Comparison of ENCODE assay signal across 8 cellular contexts in genomic region chr2:105746177-105747080, GRCh38.
A peak's percentile ranks its signal among the peaks of the same experiment; 100 is the strongest.
DNase-seq lines count a peak whose midpoint lies in the region; ATAC-seq lines count a peak whose summit lies in the region.

No MANE protein-coding gene starts in this region.

- H3K4me3 ChIP-seq in iPS-11a (ENCODE audit: low read depth, low read length) = peak overlapping the region; percentile 65

- H3K4me1 Mint-ChIP-seq in activated naive CD8-positive, alpha-beta T cell (ENCODE audit: low read depth) = peaks cover 76% of the 10 kb centered on the region

- no peaks in the 10 kb centered on the region for H3K9me3 Mint-ChIP-seq in activated naive CD8-positive, alpha-beta T cell (ENCODE audit: low read depth)

- H3K27me3 Mint-ChIP-seq in activated naive CD8-positive, alpha-beta T cell = no peaks in the 10 kb centered on the region

- peak; percentile 86 for DNase-seq in RPMI8226
- DNase-seq in stimulated activated CD4-positive, alpha-beta T cell treated with anti-CD3 and anti-CD28 coated beads, Interleukin-12 subunit alpha, Interleukin-12 subunit beta, amount 100 ng/mL, for 4 hours = peak; percentile 89
- DNase-seq in HUDEP-2 (lab: John Stamatoyannopoulos, UW; ENCODE audit: unreplicated experiment in 76 of 76) = no peak
- DNase-seq in NCI-H2107 treated with DMSO at 0.1 percent for 48 hours (lab: John Stamatoyannopoulos, UW; ENCODE audit: unreplicated experiment) = no peak

- ATAC-seq in GM18868 (IDR thresholded peaks at IDR 0.05; ENCODE audit: unreplicated experiment) = peak; percentile 46
- ATAC-seq in HG02943 (IDR thresholded peaks at IDR 0.05; ENCODE audit: low read depth, unreplicated experiment) = peak; percentile 52

- H3K27ac Mint-ChIP-seq in activated naive CD8-positive, alpha-beta T cell = peak overlapping the region; percentile 99

- peak overlapping the region; percentile 93 for H3K4me3 Mint-ChIP-seq in activated naive CD8-positive, alpha-beta T cell

- peaks cover 22% of the 10 kb centered on the region for H3K36me3 Mint-ChIP-seq in activated naive CD8-positive, alpha-beta T cell

Comparison
In these comparisons a context has a peak if more than half of its experiments do, and no peak if none do; other contexts are left out.
1. DNase-seq: peak in RPMI8226 (single experiment) and stimulated activated CD4-positive, alpha-beta T cell treated with anti-CD3 and anti-CD28 coated beads, Interleukin-12 subunit alpha, Interleukin-12 subunit beta, amount 100 ng/mL, for 4 hours (single experiment); none in HUDEP-2 (0 of 76) and NCI-H2107 treated with DMSO at 0.1 percent for 48 hours (single experiment).